ENCODE assay signal across 9 cellular contexts in the genomic region with DNA sequence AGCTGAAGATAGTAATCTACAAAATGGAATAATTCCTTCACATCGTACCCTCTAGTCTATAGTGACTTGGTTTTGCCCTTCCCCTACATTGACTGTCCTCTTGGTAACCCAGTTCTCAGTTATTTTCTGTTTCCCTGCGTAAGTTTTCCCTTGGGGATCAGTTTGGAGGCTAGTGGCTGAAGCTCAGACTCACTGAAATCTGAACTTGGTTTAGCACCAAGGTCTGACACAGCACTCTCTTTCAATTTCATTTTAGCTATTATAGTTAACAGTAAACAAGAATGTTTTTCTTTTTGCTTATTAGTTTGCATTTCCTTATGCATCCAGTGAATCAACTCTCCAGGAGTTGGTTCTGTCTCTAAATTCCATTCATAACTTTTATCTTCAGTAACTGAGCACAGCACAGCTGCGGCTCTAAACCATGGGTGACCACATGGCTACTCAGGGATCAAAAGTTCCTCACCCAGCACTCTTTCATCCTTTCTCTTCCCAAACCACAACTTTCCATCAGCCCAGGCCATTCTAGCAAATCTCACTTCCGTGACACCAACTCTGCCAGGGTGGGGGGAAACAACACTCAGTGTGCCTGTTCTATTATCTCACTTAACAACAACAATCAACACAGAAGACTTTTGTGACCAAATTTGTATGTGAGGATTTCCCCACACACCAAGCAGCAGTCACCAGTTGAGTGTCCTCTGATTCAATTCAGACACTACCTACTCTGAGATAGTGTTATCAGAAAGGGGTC.
A peak's percentile ranks its signal among the peaks of the same experiment; 100 is the strongest.
DNase-seq lines count a peak whose midpoint lies in the region; ATAC-seq and TF ChIP-seq lines count a peak whose summit lies in the region.
"Had no signal": no experiment of that assay in that cellular context is flagged by ENCODE, and none has a peak within 500 bp of the region (broad histone marks: within the 10 kb centered on the region; RNA-seq: fewer than 3 reads in every experiment).

No MANE protein-coding gene starts in this region.

- H3K36me3 ChIP-seq in parathyroid adenoma (ENCODE audit: control insufficient read depth, insufficient read depth, low read length), result no peaks in the 10 kb centered on the region
- H3K36me3 ChIP-seq: uterus had no signal

- no peaks in the 10 kb centered on the region for H3K27me3 ChIP-seq in parathyroid adenoma (ENCODE audit: control insufficient read depth, insufficient read depth, low read length)
- H3K27me3 ChIP-seq: uterus had no signal

- no peaks in the 10 kb centered on the region for H3K36me3 Mint-ChIP-seq in T-helper 1 cell treated with Interleukin-12 subunit alpha and Interleukin-12 subunit beta and Interleukin-4 antibody, amounts not matched to agents 30 μg/mL and 1 μg/mL, for 36 hours (ENCODE audit: low read depth)

- H3K4me1 Mint-ChIP-seq in T-helper 1 cell treated with Interleukin-12 subunit alpha and Interleukin-12 subunit beta and Interleukin-4 antibody, amounts not matched to agents 30 μg/mL and 1 μg/mL, for 36 hours (ENCODE audit: low read depth), result peaks cover 18% of the 10 kb centered on the region

- peak overlapping the region; percentile 75 for H3K27ac Mint-ChIP-seq in T-helper 1 cell treated with Interleukin-12 subunit alpha and Interleukin-12 subunit beta and Interleukin-4 antibody, amounts not matched to agents 30 μg/mL and 1 μg/mL, for 36 hours

- H3K9ac ChIP-seq in parathyroid adenoma, result no peak overlapping the region

- peak overlapping the region; percentile 30 for H3K4me3 Mint-ChIP-seq in T-helper 1 cell treated with Interleukin-12 subunit alpha and Interleukin-12 subunit beta and Interleukin-4 antibody, amounts not matched to agents 30 μg/mL and 1 μg/mL, for 36 hours

- peak; percentile 48 for ATAC-seq in HG02763 (IDR thresholded peaks at IDR 0.05; ENCODE audit: unreplicated experiment)

- H3K4me2 ChIP-seq in parathyroid adenoma (ENCODE audit: low read length), result peak overlapping the region; percentile 36

- H3K4me1 ChIP-seq in parathyroid adenoma, result peaks cover 2% of the 10 kb centered on the region
- H3K4me1 ChIP-seq: uterus had no signal

- H3K4me3 ChIP-seq in cardiac fibroblast (replicated peaks in 1 of 2; ENCODE audit: low read depth in 2 of 2, low read length in 2 of 2), result no peak overlapping the region
- no peak overlapping the region for H3K4me3 ChIP-seq in parathyroid adenoma (ENCODE audit: low read depth, low read length)
- H3K4me3 ChIP-seq: uterus had no signal

- no peak for TF ChIP-seq CTCF in cardiac fibroblast (IDR thresholded peaks at IDR 0.05; ENCODE audit: low read depth, low read length)
- TF ChIP-seq CTCF in parathyroid adenoma (IDR thresholded peaks at IDR 0.05), result no peak

- peak overlapping the region; percentile 32 for H3K27ac ChIP-seq in parathyroid adenoma

- no peaks in the 10 kb centered on the region for H3K79me2 ChIP-seq in parathyroid adenoma

- DNase-seq in T-helper 1 cell (no peak), cardiac fibroblast (ENCODE audit: low read depth in 2 of 2) (peak; percentile 59 to 77), DMS114 treated with DMSO at 0.1 percent for 48 hours (lab: John Stamatoyannopoulos, UW; ENCODE audit: unreplicated experiment) (no peak), cerebellar nuclear complex (lab: John Stamatoyannopoulos, UW) (no peak), NCI-H187 treated with DMSO at 0.1 percent for 48 hours (lab: John Stamatoyannopoulos, UW) (no peak)
- DNase-seq: uterus had no signal

- no peaks in the 10 kb centered on the region for H3K9me3 ChIP-seq in parathyroid adenoma (ENCODE audit: control insufficient read depth, low read length)
- H3K9me3 ChIP-seq: uterus had no signal

- H3K9me3 Mint-ChIP-seq in T-helper 1 cell treated with Interleukin-12 subunit alpha and Interleukin-12 subunit beta and Interleukin-4 antibody, amounts not matched to agents 30 μg/mL and 1 μg/mL, for 36 hours, result peaks cover 13% of the 10 kb centered on the region

- H3K27me3 Mint-ChIP-seq in T-helper 1 cell treated with Interleukin-12 subunit alpha and Interleukin-12 subunit beta and Interleukin-4 antibody, amounts not matched to agents 30 μg/mL and 1 μg/mL, for 36 hours (ENCODE audit: low read depth), result peaks cover 21% of the 10 kb centered on the region

- H2AFZ ChIP-seq in parathyroid adenoma, result peak overlapping the region; percentile 22

Comparison
In these comparisons a context has a peak if more than half of its experiments do, and no peak if none do; other contexts are left out.
1. DNase-seq: peak in cardiac fibroblast (2 of 2); none in T-helper 1 cell (0 of 5), DMS114 treated with DMSO at 0.1 percent for 48 hours (single experiment), cerebellar nuclear complex (0 of 2) and NCI-H187 treated with DMSO at 0.1 percent for 48 hours (single experiment).